16 cellular contexts compared by ENCODE assay signal in genomic region chr20:24432057-24432456, GRCh38. TPM values are rescaled to one million over a fixed set of nuclear protein-coding genes. Genes with fewer than 3 reads are reported as not detected.
DNase-seq lines count a peak whose midpoint lies in the region; ATAC-seq and TF ChIP-seq lines count a peak whose summit lies in the region.
"Had no signal": no experiment of that assay in that cellular context is flagged by ENCODE, and none has a peak within 500 bp of the region (broad histone marks: within the 10 kb centered on the region; RNA-seq: fewer than 3 reads in every experiment).

No MANE protein-coding gene starts in this region.

- H3K36me3 Mint-ChIP-seq in H9 (ENCODE audit: insufficient read depth in 1 of 3, low read depth in 3 of 3) (no peaks in the 10 kb centered on the region), endodermal cell (ENCODE audit: low read depth) (no peaks in the 10 kb centered on the region)

- H3K36me3 ChIP-seq in endodermal cell (ENCODE audit: control insufficient read depth, insufficient read depth, low read length) = no peaks in the 10 kb centered on the region
- H3K36me3 ChIP-seq in mucosa of descending colon (ENCODE audit: low read depth) = no peaks in the 10 kb centered on the region
- no peaks in the 10 kb centered on the region for H3K36me3 ChIP-seq in transverse colon
- no peaks in the 10 kb centered on the region for H3K36me3 ChIP-seq in esophagus squamous epithelium

- H4K91ac ChIP-seq in H9 (ENCODE audit: insufficient read length, low read depth, low read length) = no peak overlapping the region

- no peaks in the 10 kb centered on the region for H3K79me2 ChIP-seq in H9 (ENCODE audit: insufficient read depth, low read length)

- H2BK12ac ChIP-seq in H9 (ENCODE audit: insufficient read length, low read depth, low read length) = no peak overlapping the region

- no peak overlapping the region for H3K18ac ChIP-seq in H9 (ENCODE audit: insufficient read length, low read depth, low read length)

- ATAC-seq in mucosa of descending colon = peak; percentile 95
- ATAC-seq in HG03045 (IDR thresholded peaks at IDR 0.05; ENCODE audit: unreplicated experiment) = no peak
- ATAC-seq: GM12878, Right ventricle myocardium inferior had no signal

- H3K27me3 ChIP-seq in H9 (ENCODE audit: insufficient read depth, low read length) = no peaks in the 10 kb centered on the region
- no peaks in the 10 kb centered on the region for H3K27me3 ChIP-seq in endodermal cell (ENCODE audit: control insufficient read depth, insufficient read depth, low read length, poor library complexity, severe bottlenecking)
- H3K27me3 ChIP-seq in transverse colon = peaks cover 10% of the 10 kb centered on the region
- peaks cover 0 to 10% (median 0%) of the 10 kb centered on the region in 4 donors for H3K27me3 ChIP-seq in esophagus squamous epithelium

- H3K4me1 ChIP-seq in H9 (ENCODE audit: insufficient read depth, low read length) (no peaks in the 10 kb centered on the region), endodermal cell (ENCODE audit: control insufficient read depth, insufficient read depth, low read length) (no peaks in the 10 kb centered on the region), mucosa of descending colon (ENCODE audit: low read depth) (peaks cover 10% of the 10 kb centered on the region), transverse colon (peaks cover 2 to 10% (median 2%) of the 10 kb centered on the region in 4 donors), esophagus squamous epithelium (no peaks in the 10 kb centered on the region)

- no peak overlapping the region for H4K5ac ChIP-seq in H9 (ENCODE audit: insufficient read length, low read depth, low read length)

- peaks cover 6% of the 10 kb centered on the region for H3K23me2 ChIP-seq in H9 (ENCODE audit: insufficient read length, low read depth, low read length, poor library complexity, severe bottlenecking)

- DNase-seq in H9 (peak; percentile 58), endodermal cell (peak; percentile 61), mucosa of descending colon (peak in 2 of 3 donors; percentile 48 to 68), transverse colon (peak; percentile 68), esophagus squamous epithelium (lab: John Stamatoyannopoulos, UW) (no peak), NCI-H128 (lab: John Stamatoyannopoulos, UW; ENCODE audit: unreplicated experiment) (no peak)
- DNase-seq: COR-L47, NCI-H1092 treated with DMSO at 0.1 percent for 48 hours, NCI-H1694 treated with DMSO at 0.1 percent for 48 hours, SK-N-SH had no signal

- H3K9me3 Mint-ChIP-seq in H9 = peaks cover 0 to 3% of the 10 kb centered on the region in 2 experiments; a peak in 1 of 5 replicates
- no peaks in the 10 kb centered on the region for H3K9me3 Mint-ChIP-seq in endodermal cell

- TF ChIP-seq CTCF in H9 (conservative IDR thresholded peaks at IDR 0.05) (no peak), endodermal cell (conservative IDR thresholded peaks at IDR 0.05) (no peak), mucosa of descending colon (IDR thresholded peaks at IDR 0.05) (no peak), transverse colon (IDR thresholded peaks at IDR 0.05) (no peak), esophagus squamous epithelium (IDR thresholded peaks at IDR 0.05) (no peak)

- H3K9ac ChIP-seq in H9 (ENCODE audit: extremely low read depth, insufficient read length, low read length) = no peak overlapping the region
- no peak overlapping the region for H3K9ac ChIP-seq in endodermal cell (ENCODE audit: extremely low read depth, low read length, poor library complexity, severe bottlenecking)
- H3K9ac ChIP-seq: KMS-11, SK-N-SH had no signal

- intact Hi-C loops in mucosa of descending colon (cut with DNase I, micrococcal nuclease) = no loop called here
- intact Hi-C loops in transverse colon (cut with DNase I; ENCODE audit: low total_unique reads) = no loop called here
- intact Hi-C loops in esophagus squamous epithelium (cut with DNase I) = no loop called here

- no peak overlapping the region for H3K4me2 ChIP-seq in H9 (ENCODE audit: insufficient read depth, insufficient read length, low read length)
- H3K4me2 ChIP-seq: KMS-11, SK-N-SH had no signal

- H2BK20ac ChIP-seq in H9 (ENCODE audit: low read depth, low read length, poor library complexity, severe bottlenecking) = no peak overlapping the region

- H3K27me3 Mint-ChIP-seq in H9 (ENCODE audit: low read depth) (no peaks in the 10 kb centered on the region), endodermal cell (ENCODE audit: insufficient read depth) (peaks cover 2% of the 10 kb centered on the region)

- H3K23ac ChIP-seq in H9 (ENCODE audit: insufficient read length, low read depth, low read length) = no peak overlapping the region

- H2BK5ac ChIP-seq in H9 (ENCODE audit: insufficient read length, low read length) = no peak overlapping the region

- H2BK120ac ChIP-seq in H9 (ENCODE audit: low read depth, low read length, poor library complexity, severe bottlenecking) = no peak overlapping the region

- H3K4me1 Mint-ChIP-seq in H9 (peaks cover 11 to 26% of the 10 kb centered on the region in 2 experiments), endodermal cell (peaks cover 9% of the 10 kb centered on the region)

- H4K20me1 ChIP-seq in H9 (ENCODE audit: control insufficient read depth, insufficient read depth, insufficient read length) = no peaks in the 10 kb centered on the region

- TF ChIP-seq POLR2A in transverse colon (IDR thresholded peaks at IDR 0.05) (no peak), esophagus squamous epithelium (IDR thresholded peaks at IDR 0.05) (no peak)

- H3K27ac ChIP-seq in H9 (ENCODE audit: insufficient read length, low read depth, low read length) (no peak overlapping the region), endodermal cell (ENCODE audit: low read depth, low read length) (no peak overlapping the region), transverse colon (no peak overlapping the region), esophagus squamous epithelium (peak overlapping the region in 1 of 4 donors; percentile 14)
- H3K27ac ChIP-seq: C4-2B, KMS-11 had no signal

- no peak overlapping the region for H3K4ac ChIP-seq in H9 (ENCODE audit: low read depth, low read length)

- no CpG with 5 or more reads among the region's 2 CpGs for WGBS in H9 (ENCODE audit: extremely low coverage, insufficient read length, low lambda C conversion rate)
- 94 to 100% methylated on average over 1 to 2 of the region's 2 CpGs for WGBS in endodermal cell (ENCODE audit: insufficient coverage in 1 of 2, insufficient read length in 1 of 2), 2 experiments
- WGBS in transverse colon (ENCODE audit: low coverage in 1 of 2), 2 donors = 12 to 38% methylated on average over 2 of the region's 2 CpGs
- 31 to 51% methylated on average over 2 of the region's 2 CpGs for WGBS in esophagus squamous epithelium, 2 donors

- H2BK15ac ChIP-seq in H9 (ENCODE audit: low read depth, low read length) = no peak overlapping the region

- no peak overlapping the region for H3K56ac ChIP-seq in H9 (ENCODE audit: insufficient read length, low read depth, low read length)

- H3K4me3 ChIP-seq in endodermal cell (ENCODE audit: low read length) (no peak overlapping the region), mucosa of descending colon (no peak overlapping the region), transverse colon (no peak overlapping the region), esophagus squamous epithelium (no peak overlapping the region)
- H3K4me3 ChIP-seq: GM12878 had no signal

- no peak overlapping the region for H3K4me3 Mint-ChIP-seq in H9
- no peak overlapping the region for H3K4me3 Mint-ChIP-seq in endodermal cell

- H3K14ac ChIP-seq in H9 (ENCODE audit: insufficient read depth, low read length) = no peak overlapping the region

- no peak overlapping the region for H2AK5ac ChIP-seq in H9 (ENCODE audit: insufficient read length, low read length)

- H4K8ac ChIP-seq in H9 (replicated peaks; ENCODE audit: insufficient read length, low read depth, low read length) = no peak overlapping the region

- H2AFZ ChIP-seq in H9 (ENCODE audit: low read length) = peak overlapping the region; percentile 40

- no peaks in the 10 kb centered on the region for H3K79me1 ChIP-seq in H9 (ENCODE audit: insufficient read depth, low read depth, low read length, poor library complexity, severe bottlenecking)

- no peak for TF ChIP-seq EP300 in transverse colon (IDR thresholded peaks at IDR 0.05; ENCODE audit: low read depth)

- H3T11ph ChIP-seq in H9 (ENCODE audit: low read length) = no peak overlapping the region

- H3K9me3 ChIP-seq in H9 (ENCODE audit: control insufficient read depth, low read depth, low read length) (no peaks in the 10 kb centered on the region), endodermal cell (ENCODE audit: control insufficient read depth, low read length) (peaks cover 6% of the 10 kb centered on the region), mucosa of descending colon (no peaks in the 10 kb centered on the region), transverse colon (no peaks in the 10 kb centered on the region), esophagus squamous epithelium (no peaks in the 10 kb centered on the region)
- H3K9me3 ChIP-seq: SK-N-SH had no signal

- no peak overlapping the region for H3K27ac Mint-ChIP-seq in H9
- peak overlapping the region; percentile 9 for H3K27ac Mint-ChIP-seq in endodermal cell

- in situ Hi-C loops in transverse colon (cut with MboI; ENCODE audit: low pct_ligation_motif_present in 1 of 4, low pct_unique_long_range_greater_than_20kb in 1 of 4, low sequenced_read_pairs in 3 of 4) = loop anchor here in 1 of 4 donors (25.0 kb wide), 1 partner anchor 95 kb away; no protein-coding TSS in a partner anchor

RNA-seq across cellular contexts. Expression of gene SYNDIG1, which starts 37.4 kb away (rescaled TPM):
- 4.7 and 5.4 TPM in 2 replicates for total RNA-seq in H9 (2021)
- 1 to 10 TPM; 5.5 to 6.8 TPM for total RNA-seq in endodermal cell
- 4.6 TPM for polyA plus RNA-seq in endodermal cell (2013, experiment 1 of 2)
- 4.9 TPM for polyA plus RNA-seq in endodermal cell (2013, experiment 2 of 2)
- under 1 TPM; 0.12 to 0.46 (median 0.35) TPM for total RNA-seq in mucosa of descending colon
- total RNA-seq in transverse colon = under 1 TPM in 2 of 4 donors, not detected in 2; 0.27 to 0.32 TPM
- total RNA-seq in esophagus squamous epithelium = not detected
- total RNA-seq: GM12878, MCF 10A had no signal
- polyA plus RNA-seq: GM12878, SK-N-SH had no signal

Comparison
In these comparisons a context has a peak if more than half of its experiments do, and no peak if none do; other contexts are left out.
1. DNase-seq: peak in H9 (single experiment), endodermal cell (single experiment), mucosa of descending colon (2 of 3) and transverse colon (single experiment); none in esophagus squamous epithelium (single experiment) and NCI-H128 (single experiment).